ENCODE assay signal across 1 cellular context in the genomic region with DNA sequence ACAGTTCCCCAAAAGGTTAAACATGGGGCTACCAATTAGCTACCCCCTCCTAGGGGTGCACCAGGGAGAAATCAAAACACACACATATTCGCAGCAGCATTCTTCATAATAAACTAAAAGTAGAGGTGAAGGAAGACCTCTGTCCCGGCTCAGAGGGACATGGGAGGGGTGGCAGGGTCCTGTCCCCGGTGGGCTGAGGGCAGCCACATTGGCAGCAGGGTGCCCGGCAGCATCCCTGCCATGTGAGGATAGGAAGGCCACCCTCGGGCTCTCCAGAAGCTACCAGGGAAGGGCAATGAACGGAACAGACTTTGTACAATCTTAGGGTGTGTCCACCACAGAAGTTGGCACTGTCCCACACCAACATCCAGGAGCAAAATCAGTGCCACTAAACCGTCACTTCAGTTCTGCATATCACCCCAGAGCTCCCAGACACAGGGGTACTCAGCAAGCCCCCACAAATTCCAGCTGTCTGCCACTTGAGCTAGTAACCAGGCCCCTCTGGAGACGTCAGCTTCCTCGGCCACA.
TF ChIP-seq lines count a peak whose summit lies in the region.

No MANE protein-coding gene starts in this region.

TF ChIP-seq in H1, 55 proteins besides CTCF, POLR2A, EP300 and RAD21:
- TF ChIP-seq, protein P1, sequence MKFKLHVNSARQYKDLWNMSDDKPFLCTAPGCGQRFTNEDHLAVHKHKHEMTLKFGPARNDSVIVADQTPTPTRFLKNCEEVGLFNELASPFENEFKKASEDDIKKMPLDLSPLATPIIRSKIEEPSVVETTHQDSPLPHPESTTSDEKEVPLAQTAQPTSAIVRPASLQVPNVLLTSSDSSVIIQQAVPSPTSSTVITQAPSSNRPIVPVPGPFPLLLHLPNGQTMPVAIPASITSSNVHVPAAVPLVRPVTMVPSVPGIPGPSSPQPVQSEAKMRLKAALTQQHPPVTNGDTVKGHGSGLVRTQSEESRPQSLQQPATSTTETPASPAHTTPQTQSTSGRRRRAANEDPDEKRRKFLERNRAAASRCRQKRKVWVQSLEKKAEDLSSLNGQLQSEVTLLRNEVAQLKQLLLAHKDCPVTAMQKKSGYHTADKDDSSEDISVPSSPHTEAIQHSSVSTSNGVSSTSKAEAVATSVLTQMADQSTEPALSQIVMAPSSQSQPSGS (IDR thresholded peaks at IDR 0.05; ENCODE audit: low read length): no peak
- no peak for TF ChIP-seq SP2 (IDR thresholded peaks at IDR 0.05; ENCODE audit: low read length)
- TF ChIP-seq TAF1 (IDR thresholded peaks at IDR 0.05; ENCODE audit: low read depth, low read length): no peak
- TF ChIP-seq NRF1 (IDR thresholded peaks at IDR 0.05; ENCODE audit: low read depth, low read length): no peak
- TF ChIP-seq EGR1 (IDR thresholded peaks at IDR 0.05; ENCODE audit: borderline replicate concordance, low read depth, low read length): no peak
- no peak for TF ChIP-seq CTBP2 (IDR thresholded peaks at IDR 0.05; ENCODE audit: borderline replicate concordance, insufficient read depth, insufficient read length, low read length)
- no peak for TF ChIP-seq BACH1 (IDR thresholded peaks at IDR 0.05; ENCODE audit: low read length)
- TF ChIP-seq RFX5 (IDR thresholded peaks at IDR 0.05; ENCODE audit: borderline replicate concordance, low read depth, low read length): no peak
- TF ChIP-seq CBX5 (IDR thresholded peaks at IDR 0.05; ENCODE audit: low read depth, low read length): no peak
- TF ChIP-seq ZNF274 (IDR thresholded peaks at IDR 0.05; ENCODE audit: borderline replicate concordance, extremely low read depth, low read length): no peak
- TF ChIP-seq GABPA (IDR thresholded peaks at IDR 0.05; ENCODE audit: borderline replicate concordance, insufficient read depth, low read length): no peak
- no peak for TF ChIP-seq YY1 (IDR thresholded peaks at IDR 0.05; ENCODE audit: low read depth, low read length)
- TF ChIP-seq TAF7 (optimal IDR thresholded peaks at IDR 0.05; ENCODE audit: borderline replicate concordance, low read depth, low read length): no peak
- TF ChIP-seq JUN (IDR thresholded peaks at IDR 0.05; ENCODE audit: low read depth, low read length): no peak
- TF ChIP-seq E2F6 (IDR thresholded peaks at IDR 0.05): no peak
- no peak for TF ChIP-seq RXRA (IDR thresholded peaks at IDR 0.05; ENCODE audit: insufficient read depth, low read depth, low read length)
